Comparison of ENCODE assay signal across 18 cellular contexts in the genomic region with DNA sequence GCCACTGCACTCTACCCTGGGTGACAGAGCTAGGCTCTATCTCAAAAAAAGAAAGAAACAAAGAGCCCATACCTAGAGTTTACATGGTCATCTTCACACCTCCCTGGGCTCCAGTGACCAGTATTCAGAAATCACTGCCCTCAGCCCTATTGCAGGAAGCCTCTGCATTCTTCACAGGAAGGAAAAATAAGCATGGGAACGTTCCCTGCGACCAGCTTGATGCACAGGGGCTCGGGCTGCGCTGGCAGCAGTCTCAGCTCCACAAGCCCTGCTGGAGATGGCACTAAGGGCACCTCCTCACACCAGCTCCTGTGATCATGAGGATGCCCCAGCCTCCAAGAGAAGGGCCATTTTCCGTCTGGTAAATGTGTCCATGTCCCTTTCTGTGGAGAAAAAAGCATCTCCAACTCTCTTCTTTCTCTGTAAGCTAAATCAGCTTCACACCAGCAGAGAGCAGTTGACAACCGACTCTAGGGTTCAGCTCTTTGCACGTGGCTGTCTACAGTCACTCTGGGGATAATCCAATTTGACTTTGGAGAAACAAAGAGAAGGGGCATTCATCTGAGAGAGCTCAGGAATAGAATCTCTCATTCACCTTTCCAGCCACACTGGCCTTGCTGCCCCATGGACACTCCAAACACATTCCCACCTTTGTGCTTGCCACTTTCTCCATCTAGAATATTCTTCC. TPM values are rescaled to one million over a fixed set of nuclear protein-coding genes. Genes with fewer than 3 reads are reported as not detected.
"Had no signal": no experiment of that assay in that cellular context is flagged by ENCODE, and none has a peak within 500 bp of the region (broad histone marks: within the 10 kb centered on the region; RNA-seq: fewer than 3 reads in every experiment).

No MANE protein-coding gene starts in this region.

- H3K27ac Mint-ChIP-seq: activated T-cell treated with anti-CD3 and anti-CD28 coated beads, Interleukin-2, amount 50 U/mL, for 72 hours; mesothelial cell of epicardium; nephron; stimulated activated naive CD8-positive, alpha-beta T cell treated with anti-CD3 and anti-CD28 coated beads, Interleukin-15, Interleukin-2, amounts not matched to agents 100 ng/mL and 50 ng/mL, for 24 hours had no signal

- H3K27me3 ChIP-seq: brain microvascular endothelial cell, vagina had no signal

- H3K36me3 Mint-ChIP-seq: mesothelial cell of epicardium had no signal

- ATAC-seq: activated T-cell treated with anti-CD3 and anti-CD28 coated beads, Interleukin-2, amount 50 U/mL, for 72 hours had no signal

- H3K27ac ChIP-seq: brain microvascular endothelial cell, vagina, WERI-Rb-1 had no signal

- H3K4me3 ChIP-seq: coronary artery, vagina had no signal

- H3K9me3 Mint-ChIP-seq: mesothelial cell of epicardium; nephron; stimulated activated naive CD8-positive, alpha-beta T cell treated with anti-CD3 and anti-CD28 coated beads, Interleukin-15, Interleukin-2, amounts not matched to agents 100 ng/mL and 50 ng/mL, for 24 hours had no signal

- DNase-seq: activated CD4-positive, alpha-beta T cell treated with anti-CD3 and anti-CD28 coated beads, Interleukin-2, amount 50 U/mL, for 4 hours; activated effector memory CD4-positive, alpha-beta T cell treated with anti-CD3 and anti-CD28 coated beads, Interleukin-2, amount 50 U/mL, for 16 hours; activated naive CD4-positive, alpha-beta T cell treated with anti-CD3 and anti-CD28 coated beads, Interleukin-2, amount 50 U/mL, for 16 hours; activated T-cell treated with anti-CD3 and anti-CD28 coated beads, Interleukin-2, amount 50 U/mL, for 72 hours; aorta; brain microvascular endothelial cell; effector CD4-positive, alpha-beta T cell; foreskin fibroblast; glutamatergic neuron; kidney; T-helper 2 cell; WERI-Rb-1 had no signal

- H3K9me3 ChIP-seq: vagina had no signal

- H3K36me3 ChIP-seq: brain microvascular endothelial cell, vagina, WERI-Rb-1 had no signal

- H3K4me3 Mint-ChIP-seq: activated T-cell treated with anti-CD3 and anti-CD28 coated beads, Interleukin-2, amount 50 U/mL, for 72 hours; mesothelial cell of epicardium; nephron; stimulated activated naive CD8-positive, alpha-beta T cell treated with anti-CD3 and anti-CD28 coated beads, Interleukin-15, Interleukin-2, amounts not matched to agents 100 ng/mL and 50 ng/mL, for 24 hours had no signal

- H3K27me3 Mint-ChIP-seq: stimulated activated naive CD8-positive, alpha-beta T cell treated with anti-CD3 and anti-CD28 coated beads, Interleukin-15, Interleukin-2, amounts not matched to agents 100 ng/mL and 50 ng/mL, for 24 hours had no signal

RNA-seq across cellular contexts. Expression of a gene that starts 33.1 kb away (rescaled TPM):
- total RNA-seq: activated CD8-positive, alpha-beta memory T cell treated with anti-CD3 and anti-CD28 coated beads for 36 hours; activated T-cell treated with anti-CD3 and anti-CD28 coated beads, Interleukin-2, amount 50 U/mL, for 72 hours had no signal
